ENCODE assay signal across 8 cellular contexts in genomic region chr16:2752035-2752849, GRCh38. TPM values are rescaled to one million over a fixed set of nuclear protein-coding genes. Genes with fewer than 3 reads are reported as not detected.
DNase-seq lines count a peak whose midpoint lies in the region; ATAC-seq and TF ChIP-seq lines count a peak whose summit lies in the region.

TSS of gene SRRM2 (plus strand) at chr16:2752638. CDS start at chr16:2756365, 3,727 bp downstream.

- H3K4me3 ChIP-seq in WERI-Rb-1 (ENCODE audit: low read depth, low read length) (peak within 1 kb of the TSS; percentile 97), breast epithelium (peak within 1 kb of the TSS; percentile 82 to 94 (median 83)), iPS-18c (ENCODE audit: insufficient read depth, low read depth, low read length) (peak within 1 kb of the TSS; percentile 94), skeletal muscle tissue (ENCODE audit: low read length in 3 of 3) (peak within 1 kb of the TSS; percentile 97 to 100 (median 100))

- H3K36me3 ChIP-seq in WERI-Rb-1 = peaks cover 49% of the 10 kb centered on the region
- H3K36me3 ChIP-seq in breast epithelium = no peaks in the 10 kb centered on the region
- H3K36me3 ChIP-seq in skeletal muscle tissue (ENCODE audit: control insufficient read depth in 3 of 3, insufficient read depth in 3 of 3, low read length in 3 of 3) = peaks cover 6 to 10% (median 8%) of the 10 kb centered on the region in 3 donors

- intact Hi-C loops in breast epithelium (cut with DNase I; ENCODE audit: low total_unique reads) = loop anchor here (10.0 kb wide), 1 partner anchor 103 kb away; the partner anchor contains the start of gene PRSS22

- ATAC-seq in GM18909 (IDR thresholded peaks at IDR 0.05; ENCODE audit: poor library complexity, unreplicated experiment) (peak; percentile 87), HG03159 (IDR thresholded peaks at IDR 0.05; ENCODE audit: unreplicated experiment) (peak; percentile 80)

- no peaks in the 10 kb centered on the region for H3K27me3 ChIP-seq in WERI-Rb-1 (ENCODE audit: insufficient read depth, low read depth, severe bottlenecking)
- no peaks in the 10 kb centered on the region for H3K27me3 ChIP-seq in breast epithelium
- H3K27me3 ChIP-seq in skeletal muscle tissue (ENCODE audit: control insufficient read depth in 3 of 3, insufficient read depth in 3 of 3, low read length in 3 of 3) = no peaks in the 10 kb centered on the region

- H3K9me3 ChIP-seq in WERI-Rb-1 (ENCODE audit: severe bottlenecking) = no peaks in the 10 kb centered on the region
- no peaks in the 10 kb centered on the region for H3K9me3 ChIP-seq in breast epithelium
- no peaks in the 10 kb centered on the region for H3K9me3 ChIP-seq in iPS-18c (ENCODE audit: control insufficient read depth, insufficient read depth, low read length)
- H3K9me3 ChIP-seq in skeletal muscle tissue (ENCODE audit: control insufficient read depth in 3 of 3, low read length in 3 of 3) = peaks cover 0 to 2% (median 0%) of the 10 kb centered on the region in 3 donors

- peak; percentile 90 for TF ChIP-seq POLR2A in breast epithelium (IDR thresholded peaks at IDR 0.05)

- DNase-seq in AG08395 (ENCODE audit: low spot score) = peak; percentile 97
- peak; percentile 98 for DNase-seq in NCI-H2227 (lab: John Stamatoyannopoulos, UW; ENCODE audit: unreplicated experiment)
- DNase-seq in WERI-Rb-1 = peak; percentile 96
- peak; percentile 93 to 95 for DNase-seq in breast epithelium (ENCODE audit: low spot score in 2 of 2)

- peak within 1 kb of the TSS; percentile 95 to 100 (median 100) for H3K9ac ChIP-seq in skeletal muscle tissue (ENCODE audit: low read depth in 1 of 3, low read length in 3 of 3)

- TF ChIP-seq CTCF in WERI-Rb-1 (IDR thresholded peaks at IDR 0.05; ENCODE audit: low read depth, low read length) (no peak), breast epithelium (IDR thresholded peaks at IDR 0.05) (peak; percentile 11 to 20 (median 18))

- peak within 1 kb of the TSS; percentile 100 for H3K27ac ChIP-seq in WERI-Rb-1
- H3K27ac ChIP-seq in breast epithelium = peak within 1 kb of the TSS; percentile 99 to 100
- peak within 1 kb of the TSS; percentile 99 for H3K27ac ChIP-seq in skeletal muscle tissue (ENCODE audit: low read depth, low read length)

- H3K4me1 ChIP-seq in breast epithelium (peaks cover 6 to 22% of the 10 kb centered on the region in 2 donors), skeletal muscle tissue (ENCODE audit: control insufficient read depth in 3 of 3, insufficient read depth in 3 of 3, low read length in 3 of 3) (peaks cover 40 to 45% (median 44%) of the 10 kb centered on the region in 3 donors)

RNA-seq across cellular contexts. Expression of gene SRRM2, which starts in this region (rescaled TPM):
- 100 to 1,000 TPM; 229 to 416 (median 388) TPM for total RNA-seq in breast epithelium
- total RNA-seq in skeletal muscle tissue = 70.5 TPM

Comparison
In these comparisons a context has a peak if more than half of its experiments do, and no peak if none do; other contexts are left out.
1. Peak in every context shown above with its lines: DNase-seq, ATAC-seq, H3K4me3 ChIP-seq and H3K27ac ChIP-seq.